In genomic region chr20:10919549-10920140, GRCh38 we compare ENCODE assay signal across 2 cellular contexts.
TF ChIP-seq lines count a peak whose summit lies in the region.

No MANE protein-coding gene starts in this region.

TF ChIP-seq in A549, 52 proteins besides CTCF, POLR2A, EP300 and RAD21 (continued from another document):
- TF ChIP-seq HOXB13 (CRISPR knock-in tag; IDR thresholded peaks at IDR 0.05; ENCODE audit: low read depth) (no peak), REST (IDR thresholded peaks at IDR 0.05) (no peak), PBX3 (IDR thresholded peaks at IDR 0.05) (no peak), USF2 (IDR thresholded peaks at IDR 0.05) (no peak), KDM5A (IDR thresholded peaks at IDR 0.05) (no peak), TFCP2L1 (CRISPR knock-in tag; IDR thresholded peaks at IDR 0.05) (no peak), FOSL2 (IDR thresholded peaks at IDR 0.05) (no peak), FOSL2 (CRISPR knock-in tag; IDR thresholded peaks at IDR 0.05) (no peak), ZNF302 (CRISPR knock-in tag; IDR thresholded peaks at IDR 0.05) (no peak), NPAS2 (CRISPR knock-in tag; IDR thresholded peaks at IDR 0.05; ENCODE audit: borderline replicate concordance) (no peak), TP53 (CRISPR knock-in tag; IDR thresholded peaks at IDR 0.05) (no peak), RCOR1 (IDR thresholded peaks at IDR 0.05; ENCODE audit: low read depth, low read length) (no peak), HOXA7 (CRISPR knock-in tag; IDR thresholded peaks at IDR 0.05) (no peak), RNF2 (IDR thresholded peaks at IDR 0.05; ENCODE audit: borderline replicate concordance, low read depth) (no peak), CEBPB (IDR thresholded peaks at IDR 0.05) (no peak), RFX5 (IDR thresholded peaks at IDR 0.05) (no peak), ZC3H11A (IDR thresholded peaks at IDR 0.05) (no peak)

TF ChIP-seq in IMR-90, 13 proteins besides CTCF, POLR2A, EP300 and RAD21 (continued from another document):
- TF ChIP-seq ELK1 (IDR thresholded peaks at IDR 0.05; ENCODE audit: borderline replicate concordance, low read depth, low read length), result no peak
- no peak for TF ChIP-seq MXI1 (IDR thresholded peaks at IDR 0.05; ENCODE audit: borderline replicate concordance, low read depth, low read length)
- TF ChIP-seq SMC3 (IDR thresholded peaks at IDR 0.05; ENCODE audit: low read depth, low read length), result no peak
